1 cellular context compared by ENCODE assay signal in genomic region chr1:246095441-246095840, GRCh38.
TF ChIP-seq lines count a peak whose summit lies in the region.

No MANE protein-coding gene starts in this region.

TF ChIP-seq in GM23338, 12 proteins besides CTCF, POLR2A, EP300 and RAD21 (continued from another document):
- no peak for TF ChIP-seq ZNF462 (CRISPR knock-in tag; IDR thresholded peaks at IDR 0.05)
